ENCODE assay signal across 8 cellular contexts in genomic region chr11:124801014-124801413, GRCh38. TPM values are rescaled to one million over a fixed set of nuclear protein-coding genes. Genes with fewer than 3 reads are reported as not detected.
DNase-seq lines count a peak whose midpoint lies in the region; ATAC-seq, FAIRE-seq and TF ChIP-seq lines count a peak whose summit lies in the region.

No MANE protein-coding gene starts in this region.

- no peaks in the 10 kb centered on the region for H3K9me3 ChIP-seq in lung (ENCODE audit: control insufficient read depth in 2 of 2, insufficient read depth in 1 of 2, low read length in 1 of 2)
- H3K9me3 ChIP-seq in uterus, result no peaks in the 10 kb centered on the region

- no peak overlapping the region for H3K4me3 ChIP-seq in lung
- H3K4me3 ChIP-seq in uterus, result peak overlapping the region; percentile 50 to 91

- DNase-seq in LHCN-M2 (ENCODE audit: low read depth) (peak; percentile 70), caudate nucleus (lab: John Stamatoyannopoulos, UW) (peak in 3 of 61 donors; percentile 12 to 37 (median 31)), lung (ENCODE audit: low spot score) (no peak), uterus (no peak), NCI-H146 treated with DMSO at 0.1 percent for 48 hours (lab: John Stamatoyannopoulos, UW; ENCODE audit: unreplicated experiment) (no peak), GM19239 (ENCODE audit: insufficient read length, low spot score) (no peak)

- peak overlapping the region; percentile 91 for H3K27ac ChIP-seq in C4-2B
- peak overlapping the region; percentile 98 for H3K27ac ChIP-seq in caudate nucleus (ENCODE audit: low read depth, low read length)
- H3K27ac ChIP-seq in lung (ENCODE audit: low read depth in 1 of 2, low read length in 1 of 2), result peak overlapping the region; percentile 96 to 100
- H3K27ac ChIP-seq in uterus, result peak overlapping the region; percentile 96 to 98

- H3K4me1 ChIP-seq in lung (ENCODE audit: control insufficient read depth in 2 of 2, insufficient read depth in 2 of 2, low read length in 2 of 2) (peaks cover 0 to 7% of the 10 kb centered on the region in 2 donors), uterus (no peaks in the 10 kb centered on the region)

- intact Hi-C loops in uterus (cut with DNase I; ENCODE audit: low total_unique reads), result no loop called here

- no peak for TF ChIP-seq CTCF in C4-2B (conservative IDR thresholded peaks at IDR 0.05)
- TF ChIP-seq CTCF in lung (IDR thresholded peaks at IDR 0.05; ENCODE audit: control extremely low read depth, extremely low read depth), result no peak
- no peak for TF ChIP-seq CTCF in uterus (IDR thresholded peaks at IDR 0.05)

- ATAC-seq in lung (ENCODE audit: insufficient read depth, low FRiP score), result no peak
- ATAC-seq in HG03097 (IDR thresholded peaks at IDR 0.05; ENCODE audit: low FRiP score, unreplicated experiment), result no peak

- H3K27me3 ChIP-seq in lung (ENCODE audit: control insufficient read depth, insufficient read depth), result no peaks in the 10 kb centered on the region
- no peaks in the 10 kb centered on the region for H3K27me3 ChIP-seq in uterus

- no peak for FAIRE-seq in GM19239 (lab: Jason Lieb, UNC)

- H3K36me3 ChIP-seq in lung (ENCODE audit: control insufficient read depth in 2 of 2, insufficient read depth in 2 of 2, low read length in 2 of 2) (peaks cover 0 to 3% of the 10 kb centered on the region in 2 donors), uterus (no peaks in the 10 kb centered on the region)

- TF ChIP-seq POLR2A in uterus (IDR thresholded peaks at IDR 0.05), result no peak

- 4 to 7% methylated on average over 8 of the region's 8 CpGs for WGBS in lung, 2 donors

RNA-seq across cellular contexts. Expression of gene MSANTD2, which starts 0.8 kb away (rescaled TPM):
- 12.3 and 15.4 TPM in 2 replicates for total RNA-seq in LHCN-M2 (2014; rRNA removed)
- 2.4 TPM for polyA plus RNA-seq in LHCN-M2 (2012)
- total RNA-seq in lung, result 10 to 100 TPM; 15.0 to 33.6 TPM
- 10 to 100 TPM in 1 of 2 donors, 1 to 10 TPM in 1; 3.9 to 16.4 TPM for polyA plus RNA-seq in lung
- 10 to 100 TPM in 3 of 4 donors, 1 to 10 TPM in 1; 5.1 to 36.6 (median 24.5) TPM for total RNA-seq in uterus

RNA-seq across cellular contexts. Expression of gene ESAM, which starts 38.9 kb away (rescaled TPM):
- total RNA-seq in LHCN-M2 (2014; rRNA removed) (0.06 TPM in 2 replicates), lung (100 to 1,000 TPM; 122 to 142 TPM), uterus (10 to 100 TPM; 18.7 to 91.6 (median 47.7) TPM)
- polyA plus RNA-seq in LHCN-M2 (2012), result 0.09 TPM
- polyA plus RNA-seq in lung, result 100 to 1,000 TPM in 1 of 2 donors, 10 to 100 TPM in 1; 77.7 to 139 TPM

RNA-seq across cellular contexts. Expression of gene VSIG2, which starts 49.0 kb away (rescaled TPM):
- total RNA-seq in LHCN-M2 (2014; rRNA removed) (not detected in 2 replicates), lung (10 to 100 TPM; 20.9 to 39.8 TPM), uterus (1 to 10 TPM in 2 of 4 donors, not detected in 2; 1.9 to 2.2 TPM)
- polyA plus RNA-seq in LHCN-M2 (2012), result not detected
- polyA plus RNA-seq in lung, result 10 to 100 TPM; 20.2 to 30.4 TPM

Comparison
In these comparisons a context has a peak if more than half of its experiments do, and no peak if none do; other contexts are left out.
1. RNA of gene ESAM, which starts 38.9 kb away (total RNA-seq): 122 to 142 TPM in lung and 18.7 to 91.6 TPM in uterus; 0.06 TPM in LHCN-M2; every median in the first group is over 10 times any median in the second.
2. RNA of gene VSIG2, which starts 49.0 kb away (total RNA-seq): 20.9 to 39.8 TPM in lung; 1.9 to 2.2 TPM in uterus and not detected in LHCN-M2; every median in the first group is over 4 times any median in the second.
3. Peak in every context shown above with its lines, with median percentiles within 50 percentile points of each other: H3K27ac ChIP-seq.